11 cellular contexts compared by ENCODE assay signal in genomic region chr11:35549787-35550186, GRCh38. TPM values are rescaled to one million over a fixed set of nuclear protein-coding genes. Genes with fewer than 3 reads are reported as not detected.
A peak's percentile ranks its signal among the peaks of the same experiment; 100 is the strongest.
DNase-seq lines count a peak whose midpoint lies in the region; ATAC-seq and TF ChIP-seq lines count a peak whose summit lies in the region.
"Had no signal": no experiment of that assay in that cellular context is flagged by ENCODE, and none has a peak within 500 bp of the region (broad histone marks: within the 10 kb centered on the region; RNA-seq: fewer than 3 reads in every experiment).

No MANE protein-coding gene starts in this region.

- H3K27ac ChIP-seq in neuronal stem cell (replicated peaks; ENCODE audit: low read length) = peak overlapping the region; percentile 36

- H3K4me1 ChIP-seq in neuronal stem cell (ENCODE audit: control insufficient read depth in 2 of 2, insufficient read depth in 1 of 2, low read depth in 1 of 2, low read length in 2 of 2) = peaks cover 15 to 22% of the 10 kb centered on the region in 2 donors

- H2AFZ ChIP-seq in neuronal stem cell (ENCODE audit: low read length) = peak overlapping the region; percentile 60

- no peak overlapping the region for H3K4me2 ChIP-seq in neuronal stem cell (ENCODE audit: insufficient read depth, low read length, poor library complexity, severe bottlenecking)

- no peak overlapping the region for H2BK12ac ChIP-seq in neuronal stem cell (ENCODE audit: low read length)

- H3K9ac ChIP-seq in neuronal stem cell (ENCODE audit: low read depth, low read length, poor library complexity) = no peak overlapping the region

- no peak overlapping the region for H3K23ac ChIP-seq in neuronal stem cell (ENCODE audit: low read depth, low read length, poor library complexity)

- ATAC-seq in GM18502 (IDR thresholded peaks at IDR 0.05; ENCODE audit: poor library complexity, unreplicated experiment) = no peak
- ATAC-seq in HG03354 (IDR thresholded peaks at IDR 0.05; ENCODE audit: poor library complexity, severe bottlenecking, unreplicated experiment) = no peak
- ATAC-seq: stimulated activated naive B cell treated with anti-CD40 and anti-IgM and Interleukin-4, amounts not matched to agents 10 μg/mL and 1 μg/mL and 100 μg/mL, for 72 hours had no signal

- H3K79me1 ChIP-seq in neuronal stem cell (ENCODE audit: low read depth, low read length) = no peaks in the 10 kb centered on the region

- no CpG with 5 or more reads among the region's 3 CpGs for WGBS in neuronal stem cell (ENCODE audit: extremely low coverage in 2 of 2, insufficient read length in 2 of 2, insufficient replicate concordance in 1 of 2), 2 donors

- H3K36me3 ChIP-seq in neuronal stem cell (replicated peaks in 1 of 2; ENCODE audit: control insufficient read depth in 2 of 2, insufficient read depth in 2 of 2, low read length in 2 of 2) = no peaks in the 10 kb centered on the region
- H3K36me3 ChIP-seq: heart left ventricle had no signal

- no peak for TF ChIP-seq CTCF in choroid plexus epithelial cell (conservative IDR thresholded peaks at IDR 0.05; ENCODE audit: low read depth, low read length)
- TF ChIP-seq CTCF in GM13977 (IDR thresholded peaks at IDR 0.05; ENCODE audit: extremely low read depth, insufficient read depth, missing control alignments) = no peak

- H2BK5ac ChIP-seq in neuronal stem cell (ENCODE audit: low read length) = no peak overlapping the region

- no peak overlapping the region for H2BK15ac ChIP-seq in neuronal stem cell (ENCODE audit: low read length)

- no peak overlapping the region for H3K18ac ChIP-seq in neuronal stem cell (ENCODE audit: low read length)

- H3K4ac ChIP-seq in neuronal stem cell (ENCODE audit: low read length) = no peak overlapping the region

- H3K9me3 ChIP-seq in neuronal stem cell (replicated peaks in 1 of 2; ENCODE audit: control insufficient read depth in 2 of 2, insufficient read depth in 1 of 2, low read depth in 1 of 2, low read length in 2 of 2) = no peaks in the 10 kb centered on the region
- H3K9me3 ChIP-seq: heart left ventricle had no signal

- no peak overlapping the region for H2AK5ac ChIP-seq in neuronal stem cell (ENCODE audit: low read depth, low read length)

- H3K14ac ChIP-seq in neuronal stem cell (ENCODE audit: low read length) = no peak overlapping the region

- H3K4me3 ChIP-seq in choroid plexus epithelial cell (ENCODE audit: low read depth, low read length) = no peak overlapping the region
- H3K4me3 ChIP-seq in neuronal stem cell (ENCODE audit: low read length in 2 of 2) = no peak overlapping the region
- H3K4me3 ChIP-seq: heart left ventricle had no signal

- peak; percentile 97 for DNase-seq in EL
- DNase-seq in NCI-H187 (lab: John Stamatoyannopoulos, UW) = peak; percentile 68 to 91
- DNase-seq in choroid plexus epithelial cell (ENCODE audit: low read depth) = peak; percentile 98
- peak; percentile 27 for DNase-seq in neuronal stem cell (ENCODE audit: low spot score)
- no peak for DNase-seq in GM13977 (ENCODE audit: low spot score)
- no peak for DNase-seq in NCI-H146 (lab: John Stamatoyannopoulos, UW)
- DNase-seq: activated naive CD4-positive, alpha-beta T cell treated with anti-CD3 and anti-CD28 coated beads for 36 hours; heart left ventricle; stimulated activated naive B cell treated with anti-CD40 and anti-IgM and Interleukin-4, amounts not matched to agents 10 μg/mL and 1 μg/mL and 100 μg/mL, for 72 hours had no signal

- no peaks in the 10 kb centered on the region for H3K27me3 ChIP-seq in neuronal stem cell (ENCODE audit: control insufficient read depth in 3 of 3, insufficient read depth in 3 of 3, low read depth in 1 of 3, low read length in 3 of 3)

- no peak overlapping the region for H2BK120ac ChIP-seq in neuronal stem cell (ENCODE audit: low read depth, low read length)

- in situ Hi-C loops in GM13977 (cut with MboI; ENCODE audit: low pct_unique_long_range_greater_than_20kb, low sequenced_read_pairs, unreplicated experiment) = no loop called here

- H4K8ac ChIP-seq in neuronal stem cell (ENCODE audit: low read depth, low read length) = no peak overlapping the region

- no peak overlapping the region for H4K91ac ChIP-seq in neuronal stem cell (ENCODE audit: low read depth, low read length, poor library complexity)

RNA-seq across cellular contexts. Expression of gene PAMR1, which starts 24.4 kb away (rescaled TPM):
- polyA plus RNA-seq in neuronal stem cell (2013, experiment 1 of 2) = 51.9 TPM
- polyA plus RNA-seq in neuronal stem cell (2013, experiment 2 of 2) = 50.1 TPM

Comparison
In these comparisons a context has a peak if more than half of its experiments do, and no peak if none do; other contexts are left out.
1. DNase-seq: peak in EL (single experiment), NCI-H187 (2 of 2), choroid plexus epithelial cell (single experiment) and neuronal stem cell (single experiment); none in GM13977 (single experiment) and NCI-H146 (single experiment).